Comparison of ENCODE assay signal across 8 cellular contexts in genomic region chr16:51151435-51151950, GRCh38. TPM values are rescaled to one million over a fixed set of nuclear protein-coding genes. Genes with fewer than 3 reads are reported as not detected.
A peak's percentile ranks its signal among the peaks of the same experiment; 100 is the strongest.
DNase-seq lines count a peak whose midpoint lies in the region; ATAC-seq and TF ChIP-seq lines count a peak whose summit lies in the region.

No MANE protein-coding gene starts in this region.

- H3K36me3 ChIP-seq in neuron (ENCODE audit: insufficient read depth, low read length), result no peaks in the 10 kb centered on the region

- no peak for TF ChIP-seq CTCF in fibroblast of mammary gland (conservative IDR thresholded peaks at IDR 0.05; ENCODE audit: control insufficient read depth, insufficient read depth, low read depth, low read length)

- H3K27me3 ChIP-seq in neuron (ENCODE audit: insufficient read depth, low read length), result no peaks in the 10 kb centered on the region

- ATAC-seq in GM19328 (IDR thresholded peaks at IDR 0.05; ENCODE audit: unreplicated experiment) (no peak), GM19463 (IDR thresholded peaks at IDR 0.05; ENCODE audit: unreplicated experiment) (no peak)

- peaks cover 30% of the 10 kb centered on the region for H3K4me1 ChIP-seq in neuron (ENCODE audit: insufficient read depth, low read length)

- DNase-seq in DMS114 treated with DMSO at 0.1 percent for 48 hours (lab: John Stamatoyannopoulos, UW; ENCODE audit: unreplicated experiment), result peak; percentile 58
- DNase-seq in NCI-H460 (ENCODE audit: extremely low read depth, low read depth), result peak; percentile 17
- DNase-seq in fibroblast of mammary gland (ENCODE audit: low read depth), result peak; percentile 82
- DNase-seq in SHP77 (lab: John Stamatoyannopoulos, UW), result no peak
- no peak for DNase-seq in activated CD4-positive, alpha-beta T cell treated with anti-CD3 and anti-CD28 coated beads for 4 hours

- peak overlapping the region; percentile 78 for H2AFZ ChIP-seq in neuron (ENCODE audit: low read depth, low read length)

- H3K4me3 ChIP-seq in fibroblast of mammary gland (ENCODE audit: control insufficient read depth, low read depth, low read length) (peak overlapping the region; percentile 81), neuron (ENCODE audit: low read length) (peak overlapping the region; percentile 99)

- no peaks in the 10 kb centered on the region for H3K9me3 ChIP-seq in neuron (ENCODE audit: low read length)

RNA-seq across cellular contexts. Expression of gene SALL1, which starts 0.4 kb away (rescaled TPM):
- total RNA-seq in NCI-H460 (2014; rRNA removed; shearing (Covaris generic)), result 1.5 and 1.6 TPM in 2 replicates
- 1.5 and 3.2 TPM in 2 replicates for polyA plus RNA-seq in NCI-H460 (2014; cell fraction: nucleus; rRNA removed)

Comparison
In these comparisons a context has a peak if more than half of its experiments do, and no peak if none do; other contexts are left out.
1. DNase-seq: peak in DMS114 treated with DMSO at 0.1 percent for 48 hours (single experiment), NCI-H460 (single experiment) and fibroblast of mammary gland (single experiment); none in SHP77 (0 of 2) and activated CD4-positive, alpha-beta T cell treated with anti-CD3 and anti-CD28 coated beads for 4 hours (0 of 2).